16 cellular contexts compared by ENCODE assay signal in genomic region chr2:149394864-149395263, GRCh38.
"Had no signal": no experiment of that assay in that cellular context is flagged by ENCODE, and none has a peak within 500 bp of the region (broad histone marks: within the 10 kb centered on the region; RNA-seq: fewer than 3 reads in every experiment).

No MANE protein-coding gene starts in this region.

- H3K9me3 ChIP-seq: esophagus muscularis mucosa, heart left ventricle, ovary, stomach had no signal

- FAIRE-seq: urothelium cell line had no signal

- H3K27ac ChIP-seq: esophagus muscularis mucosa, heart left ventricle, neural progenitor cell, ovary, stomach, WERI-Rb-1 had no signal

- H3K9ac ChIP-seq: neural progenitor cell had no signal

- H3K4me2 ChIP-seq: neural progenitor cell had no signal

- H3K27me3 ChIP-seq: esophagus muscularis mucosa, heart left ventricle, neural progenitor cell, ovary, stomach had no signal

- H3K4me1 ChIP-seq: esophagus muscularis mucosa, heart left ventricle, stomach had no signal

- H3K4me3 ChIP-seq: esophagus muscularis mucosa, heart left ventricle, neural progenitor cell, ovary, stomach had no signal

- H3K36me3 ChIP-seq: esophagus muscularis mucosa, heart left ventricle, neural progenitor cell, ovary, stomach, WERI-Rb-1 had no signal

- DNase-seq: activated CD4-positive, alpha-beta T cell treated with anti-CD3 and anti-CD28 coated beads for 4 hours; activated CD8-positive, alpha-beta memory T cell treated with anti-CD3 and anti-CD28 coated beads, Interleukin-2, amount 50 U/mL, for 48 hours; activated CD8-positive, alpha-beta T cell treated with anti-CD3 and anti-CD28 coated beads, Interleukin-2, amount 10 ng/mL, durations not matched to agents 7 days and 5 days; activated naive CD4-positive, alpha-beta T cell treated with anti-CD3 and anti-CD28 coated beads for 36 hours; heart left ventricle; islet precursor cell; left ventricle myocardium superior; ovary; stimulated activated CD4-positive, alpha-beta T cell treated with anti-CD3 and anti-CD28 coated beads, Interleukin-15, amount 100 ng/mL, for 24 hours; stimulated activated CD4-positive, alpha-beta T cell treated with anti-CD3 and anti-CD28 coated beads, Interleukin-4, amount 100 ng/mL, for 4 hours; stomach; T1000; WERI-Rb-1 had no signal

- H2AFZ ChIP-seq: neural progenitor cell had no signal
